In the genomic region with DNA sequence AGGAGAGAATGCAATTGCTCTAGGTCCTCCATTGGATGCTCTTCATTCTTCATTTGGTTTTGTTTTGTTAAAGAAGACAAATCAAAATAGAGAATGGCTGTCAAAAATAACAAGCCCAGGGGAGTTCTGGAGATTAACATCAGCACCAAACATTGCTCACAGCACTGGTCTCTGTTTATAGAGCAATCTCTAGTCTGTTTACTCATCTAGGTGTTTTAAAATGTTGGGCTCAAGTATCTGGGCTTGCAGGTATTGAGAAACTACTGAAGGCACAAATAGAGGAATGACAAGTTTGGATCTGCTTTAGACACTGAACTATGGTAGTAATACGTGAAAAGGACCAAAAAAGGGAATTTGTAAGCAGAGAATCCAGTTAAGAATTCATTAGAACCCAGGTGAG, we compare ENCODE assay signal across 1 cellular context.
TF ChIP-seq lines count a peak whose summit lies in the region.

No MANE protein-coding gene starts in this region.

TF ChIP-seq in HCT116, 20 proteins besides CTCF, POLR2A, EP300 and RAD21 (continued from another document):
- TF ChIP-seq, protein P1, sequence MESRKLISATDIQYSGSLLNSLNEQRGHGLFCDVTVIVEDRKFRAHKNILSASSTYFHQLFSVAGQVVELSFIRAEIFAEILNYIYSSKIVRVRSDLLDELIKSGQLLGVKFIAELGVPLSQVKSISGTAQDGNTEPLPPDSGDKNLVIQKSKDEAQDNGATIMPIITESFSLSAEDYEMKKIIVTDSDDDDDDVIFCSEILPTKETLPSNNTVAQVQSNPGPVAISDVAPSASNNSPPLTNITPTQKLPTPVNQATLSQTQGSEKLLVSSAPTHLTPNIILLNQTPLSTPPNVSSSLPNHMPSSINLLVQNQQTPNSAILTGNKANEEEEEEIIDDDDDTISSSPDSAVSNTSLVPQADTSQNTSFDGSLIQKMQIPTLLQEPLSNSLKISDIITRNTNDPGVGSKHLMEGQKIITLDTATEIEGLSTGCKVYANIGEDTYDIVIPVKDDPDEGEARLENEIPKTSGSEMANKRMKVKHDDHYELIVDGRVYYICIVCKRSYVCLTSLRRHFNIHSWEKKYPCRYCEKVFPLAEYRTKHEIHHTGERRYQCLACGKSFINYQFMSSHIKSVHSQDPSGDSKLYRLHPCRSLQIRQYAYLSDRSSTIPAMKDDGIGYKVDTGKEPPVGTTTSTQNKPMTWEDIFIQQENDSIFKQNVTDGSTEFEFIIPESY (IDR thresholded peaks at IDR 0.05; ENCODE audit: extremely low read depth, insufficient replicate concordance, low read length) = no peak
- TF ChIP-seq SRF (IDR thresholded peaks at IDR 0.05; ENCODE audit: low read depth) (no peak), TCF7L2 (IDR thresholded peaks at IDR 0.05; ENCODE audit: borderline replicate concordance, extremely low read depth, insufficient read depth, insufficient read length) (no peak), EZH2phosphoT487 (IDR thresholded peaks at IDR 0.05; ENCODE audit: borderline replicate concordance) (no peak), ZFX (IDR thresholded peaks at IDR 0.05) (no peak), EZH2 (IDR thresholded peaks at IDR 0.05) (no peak), ATF3 (IDR thresholded peaks at IDR 0.05) (no peak), CEBPB (IDR thresholded peaks at IDR 0.05; ENCODE audit: low read depth) (no peak), YY1 (IDR thresholded peaks at IDR 0.05; ENCODE audit: extremely low read depth, insufficient replicate concordance, low read depth, low read length) (no peak)
